ENCODE assay signal across 14 cellular contexts in the genomic region with DNA sequence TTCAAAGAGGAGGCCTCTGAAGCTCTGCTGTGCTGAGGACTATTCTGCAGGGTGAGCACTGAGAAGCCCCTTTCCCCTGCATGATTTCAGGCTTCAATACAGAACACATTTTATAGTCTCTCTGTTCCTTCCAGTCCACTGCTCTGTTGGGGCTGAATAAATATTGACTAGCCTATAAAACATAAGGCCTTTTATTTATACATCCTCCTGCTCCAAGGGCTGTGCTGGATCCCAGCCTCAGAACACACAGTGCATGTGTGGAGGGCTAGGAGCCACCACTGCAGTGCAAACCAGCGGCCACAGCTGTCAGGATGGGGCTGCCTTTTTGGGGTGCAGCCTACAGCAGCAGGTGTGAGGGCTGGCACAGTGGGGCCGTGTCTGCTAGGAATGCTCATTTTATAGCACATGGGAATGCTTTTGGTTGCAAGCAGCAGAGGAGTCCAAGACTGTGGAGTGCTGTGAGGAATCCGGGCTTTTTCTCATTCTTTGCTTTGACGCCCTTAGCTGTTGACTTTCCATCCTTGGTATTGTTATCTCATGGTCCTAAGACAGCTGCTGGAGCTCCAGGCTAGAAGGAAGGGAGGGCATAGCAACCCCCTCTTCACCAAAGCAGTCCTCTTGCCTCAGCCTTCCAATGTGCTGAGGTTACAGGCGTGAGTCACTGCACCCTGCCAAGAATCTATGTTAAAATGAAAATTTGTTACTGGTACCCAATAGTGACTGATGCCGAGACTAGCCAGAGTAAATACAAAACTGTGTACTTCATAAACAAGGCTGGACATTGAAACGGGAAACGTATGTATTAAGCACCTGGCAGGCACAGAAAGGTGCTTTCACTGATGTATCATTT.
DNase-seq lines count a peak whose midpoint lies in the region; ATAC-seq and TF ChIP-seq lines count a peak whose summit lies in the region.
"Had no signal": no experiment of that assay in that cellular context is flagged by ENCODE, and none has a peak within 500 bp of the region (broad histone marks: within the 10 kb centered on the region; RNA-seq: fewer than 3 reads in every experiment).

No MANE protein-coding gene starts in this region.

- ATAC-seq in HG03469 (IDR thresholded peaks at IDR 0.05; ENCODE audit: unreplicated experiment) = no peak
- no peak for ATAC-seq in GM21423 (IDR thresholded peaks at IDR 0.05; ENCODE audit: unreplicated experiment)
- ATAC-seq: activated naive CD8-positive, alpha-beta T cell treated with anti-CD3 and anti-CD28 coated beads, Interleukin-2, amount 50 U/mL, for 24 hours; stimulated activated memory B cell treated with anti-CD40 and anti-IgM and Interleukin-4, amounts not matched to agents 10 μg/mL and 1 μg/mL and 100 μg/mL, for 72 hours had no signal

- TF ChIP-seq CTCF in epithelial cell of esophagus (IDR thresholded peaks at IDR 0.05; ENCODE audit: insufficient read depth, low read depth, low read length, missing control alignments) (no peak), GM13976 (IDR thresholded peaks at IDR 0.05; ENCODE audit: borderline replicate concordance, control extremely low read depth, extremely low read depth, insufficient read depth, missing control alignments) (no peak)

- DNase-seq in AG08396 (ENCODE audit: low spot score) = peak; percentile 47
- peak; percentile 68 for DNase-seq in EL
- peak; percentile 50 for DNase-seq in NCI-H774 (lab: John Stamatoyannopoulos, UW)
- peak; percentile 52 for DNase-seq in epithelial cell of esophagus (ENCODE audit: low read depth)
- no peak for DNase-seq in HPDE6-E6E7 (ENCODE audit: extremely low spot score)
- DNase-seq in GM13976 (ENCODE audit: low spot score) = no peak
- DNase-seq: activated naive CD8-positive, alpha-beta T cell treated with anti-CD3 and anti-CD28 coated beads, Interleukin-2, amount 50 U/mL, for 24 hours; DMS79 treated with DMSO at 0.1 percent for 48 hours; foreskin melanocyte; H9 had no signal

- H3K4me3 ChIP-seq in epithelial cell of esophagus (ENCODE audit: low read length) = no peak overlapping the region
- H3K4me3 ChIP-seq: skin epidermis had no signal

- in situ Hi-C loops in GM13976 (cut with MboI; ENCODE audit: low sequenced_read_pairs, unreplicated experiment) = no loop called here

Comparison
In these comparisons a context has a peak if more than half of its experiments do, and no peak if none do; other contexts are left out.
1. DNase-seq: peak in AG08396 (single experiment), EL (single experiment), NCI-H774 (single experiment) and epithelial cell of esophagus (single experiment); none in HPDE6-E6E7 (single experiment) and GM13976 (single experiment).